In the genomic region with DNA sequence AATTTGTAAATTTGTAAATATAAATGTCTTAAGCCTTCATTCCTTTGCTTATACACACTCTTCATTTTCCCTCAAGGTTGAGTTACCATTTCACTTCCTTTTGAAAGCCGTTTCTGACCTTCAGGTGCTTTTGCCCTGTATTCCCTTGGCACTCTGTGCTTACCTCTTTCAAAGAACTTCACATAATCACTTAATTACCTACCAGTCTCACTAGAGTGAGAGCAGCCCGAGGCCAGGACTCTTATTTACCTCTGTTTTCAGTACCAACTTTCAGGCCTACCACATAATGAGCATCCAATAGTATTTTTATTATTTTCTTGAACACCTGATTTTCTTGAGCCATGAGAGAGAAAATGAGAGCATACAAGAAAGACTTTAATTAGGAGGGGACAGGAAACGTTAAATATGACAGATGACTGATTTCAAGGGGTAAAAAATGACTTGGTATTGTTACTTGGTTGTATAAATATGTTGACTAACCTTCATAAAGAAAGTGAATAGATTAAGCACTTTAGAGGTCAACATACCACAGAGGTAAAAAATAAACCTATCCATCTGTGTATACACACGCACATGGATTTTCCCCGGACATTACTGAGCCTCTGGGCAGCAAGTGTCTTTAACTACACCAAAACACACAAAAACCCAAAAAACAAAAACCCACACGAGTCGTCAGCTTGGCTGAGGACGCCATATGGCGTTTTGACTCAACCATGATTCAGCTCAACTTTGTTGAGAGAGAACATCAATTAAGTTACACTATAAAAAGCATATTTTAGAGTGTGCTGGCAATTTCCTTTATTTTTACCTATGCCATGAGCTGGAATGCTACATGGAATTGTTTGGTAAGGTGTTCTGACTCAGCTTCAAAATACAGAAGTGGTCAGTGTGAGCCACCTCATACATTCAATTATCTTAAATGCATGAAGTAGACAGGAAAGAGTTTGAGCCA, we compare ENCODE assay signal across 1 cellular context.
TF ChIP-seq lines count a peak whose summit lies in the region.

No MANE protein-coding gene starts in this region.

TF ChIP-seq in A549, 52 proteins besides CTCF, POLR2A, EP300 and RAD21 (continued from another document):
- TF ChIP-seq FOSL2 (IDR thresholded peaks at IDR 0.05) (0 out of 2 replicates have a peak, but pooled peaks have one; percentile 18), FOSL2 (CRISPR knock-in tag; IDR thresholded peaks at IDR 0.05) (no peak), GATA3 (IDR thresholded peaks at IDR 0.05; ENCODE audit: borderline replicate concordance) (peak; percentile 55; the same call in 1 of the 2 replicates)
- TF ChIP-seq, protein P1, sequence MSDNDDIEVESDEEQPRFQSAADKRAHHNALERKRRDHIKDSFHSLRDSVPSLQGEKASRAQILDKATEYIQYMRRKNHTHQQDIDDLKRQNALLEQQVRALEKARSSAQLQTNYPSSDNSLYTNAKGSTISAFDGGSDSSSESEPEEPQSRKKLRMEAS (IDR thresholded peaks at IDR 0.05): peak; percentile 18; the same call in 1 of the 2 replicates
TF ChIP-seq in A549: peak in this region for 4.
